In genomic region chr18:75238786-75239185, GRCh38 we compare ENCODE assay signal across 22 cellular contexts. TPM values are rescaled to one million over a fixed set of nuclear protein-coding genes. Genes with fewer than 3 reads are reported as not detected.
DNase-seq lines count a peak whose midpoint lies in the region; ATAC-seq, FAIRE-seq and TF ChIP-seq lines count a peak whose summit lies in the region.
"Had no signal": no experiment of that assay in that cellular context is flagged by ENCODE, and none has a peak within 500 bp of the region (broad histone marks: within the 10 kb centered on the region; RNA-seq: fewer than 3 reads in every experiment).

No MANE protein-coding gene starts in this region.

- no peak for TF ChIP-seq RAD21 in H1 (IDR thresholded peaks at IDR 0.05 in 1 of 2, conservative IDR thresholded peaks at IDR 0.05 in 1 of 2; ENCODE audit: low read depth in 2 of 2, low read length in 2 of 2)

- H3K79me1 ChIP-seq in H1 (ENCODE audit: low read depth, low read length) = no peaks in the 10 kb centered on the region

- no peak overlapping the region for H2BK15ac ChIP-seq in H1 (ENCODE audit: low read length)

- H3K4me1 ChIP-seq in left ventricle myocardium inferior (peaks cover 35% of the 10 kb centered on the region), H1 (replicated peaks in 1 of 4; ENCODE audit: control insufficient read depth in 3 of 4, insufficient read depth in 4 of 4, low read length in 3 of 4) (no peaks in the 10 kb centered on the region), GM23338 (ENCODE audit: insufficient read depth) (no peaks in the 10 kb centered on the region)
- H3K4me1 ChIP-seq: BLaER1, HAP-1 had no signal

- ATAC-seq in Right ventricle myocardium superior (ENCODE audit: poor library complexity) (no peak), HG03175 (IDR thresholded peaks at IDR 0.05; ENCODE audit: unreplicated experiment) (no peak), GM19463 (IDR thresholded peaks at IDR 0.05; ENCODE audit: unreplicated experiment) (no peak), GM23338 (no peak)
- ATAC-seq: GM12878 had no signal

- H3K27me3 Mint-ChIP-seq in nephron (ENCODE audit: low read depth) (no peaks in the 10 kb centered on the region), GM23338 (ENCODE audit: insufficient read depth, low read depth, poor library complexity) (peaks cover 8% of the 10 kb centered on the region)
- H3K27me3 Mint-ChIP-seq: B cell; CD4-positive, CD25-positive, alpha-beta regulatory T cell; CD8-positive, alpha-beta memory T cell had no signal

- no peaks in the 10 kb centered on the region for H3F3A ChIP-seq in GM23338 (replicated peaks; ENCODE audit: low read depth)

- no peak overlapping the region for H3K27ac ChIP-seq in left ventricle myocardium inferior (replicated peaks)
- no peak overlapping the region for H3K27ac ChIP-seq in H1 (ENCODE audit: low read depth, low read length)
- no peak overlapping the region for H3K27ac ChIP-seq in GM23338 (ENCODE audit: low read depth)
- H3K27ac ChIP-seq: 22Rv1, BLaER1, C4-2B, GM23248 had no signal

- H3K23me2 ChIP-seq in H1 (ENCODE audit: low read depth, low read length) = no peaks in the 10 kb centered on the region

- H2AFZ ChIP-seq in H1 (ENCODE audit: low read length) (no peak overlapping the region), GM23338 (no peak overlapping the region)
- H2AFZ ChIP-seq: GM23248 had no signal

- H3K36me3 Mint-ChIP-seq in nephron (ENCODE audit: low read depth) (peaks cover 53% of the 10 kb centered on the region), GM23338 (ENCODE audit: low read depth) (no peaks in the 10 kb centered on the region)

- H3K9me3 ChIP-seq in left ventricle myocardium inferior (replicated peaks) (peaks cover 6% of the 10 kb centered on the region), H1 (ENCODE audit: insufficient read depth in 2 of 2, low read depth in 1 of 2, low read length in 1 of 2) (no peaks in the 10 kb centered on the region)
- H3K9me3 ChIP-seq: HAP-1 had no signal

- intact Hi-C loops in Right ventricle myocardium superior (cut with DNase I) (no loop called here), left ventricle myocardium inferior (cut with micrococcal nuclease) (no loop called here)

- H4K8ac ChIP-seq in H1 (ENCODE audit: extremely low read depth, insufficient read depth, low read length) = peak overlapping the region; percentile 59; the same call in 1 of the 2 replicates

- TF ChIP-seq EP300 in H1 (IDR thresholded peaks at IDR 0.05; ENCODE audit: borderline replicate concordance in 1 of 2, low read depth in 2 of 2, low read length in 2 of 2) = no peak

- H3K23ac ChIP-seq in H1 (ENCODE audit: insufficient read length) = no peak overlapping the region

- no peak overlapping the region for H3K18ac ChIP-seq in H1 (ENCODE audit: extremely low read depth, low read length)

- POLR2A ChIA-PET in H1 (lab: Charles Lee; ENCODE audit: partially characterized antibody) = no interaction called here

- no peaks in the 10 kb centered on the region for H4K20me1 ChIP-seq in H1 (replicated peaks in 1 of 2; ENCODE audit: control insufficient read depth in 1 of 2, insufficient read depth in 2 of 2, low read length in 2 of 2)
- H4K20me1 ChIP-seq in GM23338 (replicated peaks; ENCODE audit: insufficient read depth) = no peaks in the 10 kb centered on the region

- H2BK20ac ChIP-seq in H1 (ENCODE audit: low read length) = no peak overlapping the region

- FAIRE-seq in H1 (lab: Jason Lieb, UNC) = no peak
- FAIRE-seq: A204.1, GM12878, GM18507, H54 had no signal

- no peak for TF ChIP-seq POLR2A in H1 (IDR thresholded peaks at IDR 0.05; ENCODE audit: control extremely low read depth in 1 of 2, low read depth in 2 of 2, low read length in 2 of 2)

- peaks cover 33% of the 10 kb centered on the region for H3K4me1 Mint-ChIP-seq in nephron
- no peaks in the 10 kb centered on the region for H3K4me1 Mint-ChIP-seq in GM23338

- H3K9me2 ChIP-seq in GM23338 (ENCODE audit: insufficient read depth) = 0 out of 2 replicates have a peak, but pooled peaks cover 5% of the 10 kb centered on the region

- no peak overlapping the region for H4K5ac ChIP-seq in H1 (ENCODE audit: insufficient read length, low read depth, low read length)

- H3K4me2 ChIP-seq in H1 (ENCODE audit: insufficient read depth in 1 of 2, low read depth in 2 of 2, low read length in 2 of 2) = no peak overlapping the region
- no peak overlapping the region for H3K4me2 ChIP-seq in GM23338
- H3K4me2 ChIP-seq: BLaER1 had no signal

- no peak overlapping the region for H2BK5ac ChIP-seq in H1 (ENCODE audit: low read depth, low read length)

- H3K9me3 Mint-ChIP-seq in nephron (no peaks in the 10 kb centered on the region), GM23338 (no peaks in the 10 kb centered on the region)
- H3K9me3 Mint-ChIP-seq: CD4-positive, CD25-positive, alpha-beta regulatory T cell; CD8-positive, alpha-beta memory T cell had no signal

- peak; percentile 35 for DNase-seq in Right ventricle myocardium superior
- no peak for DNase-seq in left ventricle myocardium inferior
- DNase-seq in H1 (ENCODE audit: low read depth in 1 of 2, low spot score in 2 of 2) = no peak
- no peak for DNase-seq in GM23338 (ENCODE audit: low spot score)
- DNase-seq: CD4-positive, CD25-positive, alpha-beta regulatory T cell; CD8-positive, alpha-beta memory T cell; DMS 273 treated with DMSO at 0.1 percent for 48 hours; DMS79; GDM1; GM23248 had no signal

- H3K79me2 ChIP-seq in H1 (ENCODE audit: control insufficient read depth in 1 of 2, insufficient read depth in 2 of 2, low read length in 2 of 2) = no peaks in the 10 kb centered on the region
- H3K79me2 ChIP-seq in GM23338 (replicated peaks; ENCODE audit: insufficient read depth) = no peaks in the 10 kb centered on the region

- H3K27me3 ChIP-seq in left ventricle myocardium inferior (ENCODE audit: low read depth) (no peaks in the 10 kb centered on the region), H1 (replicated peaks in 1 of 4; ENCODE audit: control insufficient read depth in 3 of 4, extremely low read depth in 1 of 4, insufficient read depth in 3 of 4, low read length in 3 of 4) (no peaks in the 10 kb centered on the region), GM23338 (ENCODE audit: insufficient read depth) (no peaks in the 10 kb centered on the region)
- H3K27me3 ChIP-seq: BLaER1 had no signal

- no peak overlapping the region for H2BK12ac ChIP-seq in H1 (ENCODE audit: low read depth, low read length)

- H4K91ac ChIP-seq in H1 (replicated peaks; ENCODE audit: insufficient read length, low read length) = no peak overlapping the region

- H2BK120ac ChIP-seq in H1 (replicated peaks; ENCODE audit: low read depth, low read length) = no peak overlapping the region

- no peak for TF ChIP-seq CTCF in left ventricle myocardium inferior (IDR thresholded peaks at IDR 0.05; ENCODE audit: borderline replicate concordance)
- TF ChIP-seq CTCF in H1 (IDR thresholded peaks at IDR 0.05; ENCODE audit: control extremely low read depth in 1 of 3, insufficient read depth in 1 of 3, low read depth in 1 of 3, low read length in 3 of 3) = no peak
- TF ChIP-seq CTCF in nephron (IDR thresholded peaks at IDR 0.05; ENCODE audit: unreplicated experiment in 3 of 3) = no peak
- no peak for TF ChIP-seq CTCF in GM23338 (conservative IDR thresholded peaks at IDR 0.05; ENCODE audit: low read depth in 2 of 2)

- no peak overlapping the region for H3K9ac ChIP-seq in H1 (replicated peaks in 1 of 4; ENCODE audit: extremely low read depth in 1 of 4, low read depth in 3 of 4, low read length in 3 of 4)
- H3K9ac ChIP-seq: BLaER1, GM23248 had no signal

- no peak overlapping the region for H3K14ac ChIP-seq in H1 (ENCODE audit: insufficient read length)

- H3K4me3 Mint-ChIP-seq in nephron = no peak overlapping the region
- no peak overlapping the region for H3K4me3 Mint-ChIP-seq in GM23338
- H3K4me3 Mint-ChIP-seq: B cell; CD4-positive, CD25-positive, alpha-beta regulatory T cell; CD8-positive, alpha-beta memory T cell had no signal

- CTCF ChIA-PET in H1 (lab: Charles Lee; ENCODE audit: partially characterized antibody) = interaction anchor here (1.2 kb wide), 2 partner anchors 10 to 270 kb away, joined by 3 read pairs; no protein-coding TSS in a partner anchor

- H3K27ac Mint-ChIP-seq in nephron (peak overlapping the region; percentile 20 to 81 (median 29)), GM23338 (no peak overlapping the region)
- H3K27ac Mint-ChIP-seq: B cell had no signal

- H3K36me3 ChIP-seq in left ventricle myocardium inferior (peaks cover 8% of the 10 kb centered on the region), H1 (ENCODE audit: control insufficient read depth in 2 of 4, insufficient read depth in 4 of 4, low read length in 3 of 4) (no peaks in the 10 kb centered on the region), GM23338 (ENCODE audit: insufficient read depth) (no peaks in the 10 kb centered on the region)
- H3K36me3 ChIP-seq: HAP-1 had no signal

- H3K4ac ChIP-seq in H1 (replicated peaks; ENCODE audit: insufficient read length, low read depth, low read length) = no peak overlapping the region

- H3K4me3 ChIP-seq in left ventricle myocardium inferior (no peak overlapping the region), H1 (ENCODE audit: extremely low read depth in 1 of 4, insufficient read depth in 2 of 4, low read depth in 3 of 4, low read length in 4 of 4) (no peak overlapping the region), GM23338 (no peak overlapping the region)
- H3K4me3 ChIP-seq: BLaER1, GM12878, GM23248, HAP-1 had no signal

- 91% methylated on average over 10 of the region's 10 CpGs; no CpG with 5 or more reads in 1 of the 2 experiments for WGBS in H1 (ENCODE audit: extremely low coverage in 1 of 2, insufficient coverage in 1 of 2, insufficient read length in 1 of 2, insufficient replicate concordance in 2 of 2, low coverage in 1 of 2, low lambda C conversion rate in 2 of 2, missing lambda C conversion rate in 1 of 2), 2 experiments

- H3K56ac ChIP-seq in H1 (replicated peaks; ENCODE audit: insufficient read length, low read depth, low read length) = no peak overlapping the region

- H2AK5ac ChIP-seq in H1 (ENCODE audit: low read depth, low read length) = no peak overlapping the region

RNA-seq across cellular contexts. Expression of gene TSHZ1, which starts 28.2 kb away (rescaled TPM):
- 24.0 TPM for total RNA-seq in Right ventricle myocardium superior
- total RNA-seq in left ventricle myocardium inferior = 24.6 TPM
- total RNA-seq in H1 (2021; fragmentation: NEBNext Ultra II Directional; extraction: Animal tissue kit (Norgen Biotek cat#: 25700)) = 0.25 and 0.32 TPM in 2 replicates
- polyA plus RNA-seq in H1 (2011; rRNA removed) = 0.03 and 0.06 TPM in 2 replicates
- 0.08 TPM for polyA plus RNA-seq in H1 (2011; cell fraction: cytosol; rRNA removed)
- polyA plus RNA-seq in H1 (2011; cell fraction: nucleus; rRNA removed) = 0.11 TPM
- 0.08 to 0.22 TPM (median 0.13 TPM) in 4 replicates for polyA plus RNA-seq in H1 (2012, experiment 1 of 2)
- polyA plus RNA-seq in H1 (2012, experiment 2 of 2) = 0.05 TPM
- polyA plus RNA-seq in H1 (2013, experiment 1 of 2) = 0.24 TPM
- 0.20 TPM for polyA plus RNA-seq in H1 (2013, experiment 2 of 2)
- polyA minus RNA-seq in H1 (2011; rRNA and poly(A)+ RNA removed) = 0.07 and 0.09 TPM in 2 replicates
- 0.22 TPM for polyA minus RNA-seq in H1 (2011; cell fraction: cytosol; rRNA and poly(A)+ RNA removed)
- 0.20 TPM for polyA minus RNA-seq in H1 (2011; cell fraction: nucleus; rRNA and poly(A)+ RNA removed)
- total RNA-seq in GM23338 (2014; rRNA removed; shearing (Covaris generic)) = 0.38 and 1.2 TPM in 2 replicates
- 0.23 TPM in 1 of 2 replicates, not detected in the other for polyA plus RNA-seq in GM23338 (2016; fragmentation: Nextera tagmentation; extraction: Ambion mirVana)

RNA-seq across cellular contexts. Expression of gene PTGR3, which starts 29.8 kb away (rescaled TPM):
- total RNA-seq in Right ventricle myocardium superior (81.5 TPM), left ventricle myocardium inferior (77.3 TPM)
- total RNA-seq in H1 (2021; fragmentation: NEBNext Ultra II Directional; extraction: Animal tissue kit (Norgen Biotek cat#: 25700)) = 3.6 and 3.9 TPM in 2 replicates
- polyA plus RNA-seq in H1 (2011; rRNA removed) (2.0 and 2.8 TPM in 2 replicates), GM23338 (2016; fragmentation: Nextera tagmentation; extraction: Ambion mirVana) (0.84 and 1.1 TPM in 2 replicates)
- polyA plus RNA-seq in H1 (2011; cell fraction: cytosol; rRNA removed) = 3.3 TPM
- 7.5 TPM for polyA plus RNA-seq in H1 (2011; cell fraction: nucleus; rRNA removed)
- 2.7 to 4.5 TPM (median 4.3 TPM) in 4 replicates for polyA plus RNA-seq in H1 (2012, experiment 1 of 2)
- 1.3 TPM for polyA plus RNA-seq in H1 (2012, experiment 2 of 2)
- polyA plus RNA-seq in H1 (2013, experiment 1 of 2) = 1.7 TPM
- polyA plus RNA-seq in H1 (2013, experiment 2 of 2) = 2.2 TPM
- 3.8 and 5.7 TPM in 2 replicates for polyA minus RNA-seq in H1 (2011; rRNA and poly(A)+ RNA removed)
- polyA minus RNA-seq in H1 (2011; cell fraction: cytosol; rRNA and poly(A)+ RNA removed) = 5.7 TPM
- 5.0 TPM for polyA minus RNA-seq in H1 (2011; cell fraction: nucleus; rRNA and poly(A)+ RNA removed)
- total RNA-seq in GM23338 (2014; rRNA removed; shearing (Covaris generic)) = 1.5 TPM in 2 replicates

Comparison
In these comparisons a context has a peak if more than half of its experiments do, and no peak if none do; other contexts are left out.
1. RNA of gene TSHZ1, which starts 28.2 kb away (total RNA-seq): 24.6 TPM in left ventricle myocardium inferior (single experiment) and 24.0 TPM in Right ventricle myocardium superior (single experiment); 0.38 to 1.2 TPM in GM23338 and 0.25 to 0.32 TPM in H1; every median in the first group is over 10 times any median in the second.
2. RNA of gene PTGR3, which starts 29.8 kb away (total RNA-seq): 81.5 TPM in Right ventricle myocardium superior (single experiment) and 77.3 TPM in left ventricle myocardium inferior (single experiment); 3.6 to 3.9 TPM in H1 and 1.5 TPM in GM23338; every median in the first group is over 10 times any median in the second.